Comparison of ENCODE assay signal across 10 cellular contexts in the genomic region with DNA sequence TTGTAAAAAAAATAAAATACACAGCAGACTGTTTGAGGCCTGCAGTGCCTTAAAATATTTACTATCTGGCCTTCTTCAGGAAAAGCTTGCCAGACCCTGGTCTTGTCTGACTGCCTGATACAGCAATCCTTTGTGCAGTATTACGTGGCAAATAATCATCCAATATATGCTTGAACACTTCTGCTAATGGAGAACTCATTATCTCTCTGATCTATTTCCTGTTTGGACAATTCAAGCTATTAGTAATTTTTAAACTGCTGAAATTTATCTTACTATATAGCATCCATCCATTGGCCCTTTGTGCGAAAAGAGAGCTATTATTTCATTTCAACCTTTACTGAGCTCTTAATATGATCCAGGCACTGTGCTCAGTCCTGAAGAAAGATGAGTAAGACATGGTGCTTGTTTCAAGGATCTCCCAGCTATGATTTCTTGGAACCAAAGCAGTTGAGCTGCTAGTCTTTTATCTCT. TPM values are rescaled to one million over a fixed set of nuclear protein-coding genes. Genes with fewer than 3 reads are reported as not detected.
A peak's percentile ranks its signal among the peaks of the same experiment; 100 is the strongest.
DNase-seq lines count a peak whose midpoint lies in the region; ATAC-seq, FAIRE-seq and TF ChIP-seq lines count a peak whose summit lies in the region.
"Had no signal": no experiment of that assay in that cellular context is flagged by ENCODE, and none has a peak within 500 bp of the region (broad histone marks: within the 10 kb centered on the region; RNA-seq: fewer than 3 reads in every experiment).

No MANE protein-coding gene starts in this region.

- DNase-seq in right atrium auricular region (ENCODE audit: low spot score) (no peak), Right ventricle myocardium superior (no peak), hepatic stellate cell (ENCODE audit: low spot score) (peak; percentile 18), uterus (no peak), GM12891 (ENCODE audit: insufficient read length, low spot score) (no peak)
- DNase-seq in activated effector memory CD4-positive, alpha-beta T cell treated with Interleukin-2 at 50 U/mL for 16 hours: no peak
- DNase-seq: MM.1S had no signal

- TF ChIP-seq POLR2A in uterus (IDR thresholded peaks at IDR 0.05) (no peak), GM12891 (IDR thresholded peaks at IDR 0.05; ENCODE audit: low read depth, low read length) (no peak)

- intact Hi-C loops in Right ventricle myocardium superior (cut with DNase I): no loop called here
- intact Hi-C loops in uterus (cut with DNase I; ENCODE audit: low total_unique reads): no loop called here

- no peak for FAIRE-seq in GM12891 (lab: Jason Lieb, UNC)
- FAIRE-seq: TTC549 had no signal

- H3K4me3 ChIP-seq in right atrium auricular region: no peak overlapping the region
- peak overlapping the region; percentile 37; the same call in 1 of the 2 replicates for H3K4me3 ChIP-seq in WI38 (ENCODE audit: low read depth, low read length)
- no peak overlapping the region for H3K4me3 ChIP-seq in uterus

- H3K27me3 ChIP-seq in right atrium auricular region: no peaks in the 10 kb centered on the region
- no peaks in the 10 kb centered on the region for H3K27me3 ChIP-seq in uterus

- H3K4me1 ChIP-seq in right atrium auricular region (peaks cover 0 to 60% of the 10 kb centered on the region in 2 donors), uterus (peaks cover 4 to 22% of the 10 kb centered on the region in 2 donors)

- H3K9me3 ChIP-seq in right atrium auricular region (no peaks in the 10 kb centered on the region), uterus (no peaks in the 10 kb centered on the region)

- H3K27ac ChIP-seq in right atrium auricular region (peak overlapping the region; percentile 62 to 72), uterus (peak overlapping the region; percentile 67 to 80)

- TF ChIP-seq CTCF in right atrium auricular region (IDR thresholded peaks at IDR 0.05): no peak
- TF ChIP-seq CTCF in WI38 (IDR thresholded peaks at IDR 0.05; ENCODE audit: low read depth, low read length): no peak
- no peak for TF ChIP-seq CTCF in uterus (IDR thresholded peaks at IDR 0.05)

- ATAC-seq in Right ventricle myocardium superior (ENCODE audit: poor library complexity) (no peak), HG03342 (IDR thresholded peaks at IDR 0.05; ENCODE audit: unreplicated experiment) (no peak)

- no peaks in the 10 kb centered on the region for H3K36me3 ChIP-seq in right atrium auricular region
- H3K36me3 ChIP-seq in uterus: no peaks in the 10 kb centered on the region

TF ChIP-seq in GM12891, 5 proteins besides CTCF, POLR2A, EP300 and RAD21:
- TF ChIP-seq TAF1 (IDR thresholded peaks at IDR 0.05; ENCODE audit: low read depth, low read length): no peak

RNA-seq across cellular contexts. Expression of gene ATG7, which starts 15.9 kb away (rescaled TPM):
- total RNA-seq in right atrium auricular region (10 to 100 TPM; 15.2 to 23.8 TPM), Right ventricle myocardium superior (15.6 TPM), uterus (100 to 1,000 TPM in 2 of 4 donors, 10 to 100 TPM in 2; 54.8 to 126 (median 100) TPM)
- polyA plus RNA-seq in GM12891 (2012; ENCODE audit: low read depth, missing spikeins): 15.2 TPM
